ENCODE assay signal across 8 cellular contexts in genomic region chr22:37952629-37953028, GRCh38. TPM values are rescaled to one million over a fixed set of nuclear protein-coding genes. Genes with fewer than 3 reads are reported as not detected.
DNase-seq lines count a peak whose midpoint lies in the region; TF ChIP-seq lines count a peak whose summit lies in the region.
"Not testable (repeated sequence)": the region's sequence is repeated elsewhere in the genome, so short reads cannot be mapped to it uniquely, and the experiment has no call there.

No MANE protein-coding gene starts in this region.

- POLR2A ChIA-PET in SK-N-SH (lab: Yijun Ruan, JAX): not testable (repeated sequence)

- not testable (repeated sequence) for H3K4me1 ChIP-seq in SK-N-SH (ENCODE audit: control insufficient read depth in 1 of 2, insufficient read depth in 2 of 2, low read depth in 1 of 2, low read length in 1 of 2); iPS-20b (ENCODE audit: insufficient read depth, low read length)
- H3K4me1 ChIP-seq in adipocyte (ENCODE audit: control insufficient read depth, insufficient read depth, low read length): peaks cover 18% of the 10 kb centered on the region

- not testable (repeated sequence) for TF ChIP-seq CTCF in AG09309 (IDR thresholded peaks at IDR 0.05; ENCODE audit: control insufficient read depth, insufficient read depth, low read depth, low read length, missing control alignments); HFF-Myc (IDR thresholded peaks at IDR 0.05; ENCODE audit: low read depth, low read length, missing control alignments); SK-N-SH (IDR thresholded peaks at IDR 0.05); epithelial cell of esophagus (IDR thresholded peaks at IDR 0.05; ENCODE audit: insufficient read depth, low read depth, low read length, missing control alignments); neural cell (IDR thresholded peaks at IDR 0.05; ENCODE audit: poor library complexity, severe bottlenecking)

- peak overlapping the region in 1 of 2 experiments; percentile 45; a peak in 1 of 4 replicates for H3K27ac ChIP-seq in SK-N-SH (ENCODE audit: low read depth in 2 of 2, low read length in 1 of 2)
- not testable (repeated sequence) for H3K27ac ChIP-seq in iPS-20b (ENCODE audit: low read length)
- H3K27ac ChIP-seq in neural cell (ENCODE audit: low read length): peak overlapping the region; percentile 48

- H3K4me3 Mint-ChIP-seq in stimulated activated naive CD8-positive, alpha-beta T cell treated with anti-CD3 and anti-CD28 coated beads, Interleukin-15, Interleukin-2, amounts not matched to agents 100 ng/mL and 50 ng/mL, for 24 hours: peak overlapping the region; percentile 99

- not testable (repeated sequence) for H3F3A ChIP-seq in SK-N-SH (replicated peaks; ENCODE audit: insufficient read depth); neural cell (ENCODE audit: insufficient read depth, low read length, poor library complexity, severe bottlenecking)

- H2AFZ ChIP-seq in SK-N-SH (ENCODE audit: low read depth) (peak overlapping the region; percentile 82; the same call in 1 of the 2 replicates), neural cell (ENCODE audit: low read depth, low read length) (peak overlapping the region; percentile 65)

- not testable (repeated sequence) for H3K27ac Mint-ChIP-seq in stimulated activated naive CD8-positive, alpha-beta T cell treated with anti-CD3 and anti-CD28 coated beads, Interleukin-15, Interleukin-2, amounts not matched to agents 100 ng/mL and 50 ng/mL, for 24 hours

- H3K4me1 Mint-ChIP-seq in stimulated activated naive CD8-positive, alpha-beta T cell treated with anti-CD3 and anti-CD28 coated beads, Interleukin-15, Interleukin-2, amounts not matched to agents 100 ng/mL and 50 ng/mL, for 24 hours (ENCODE audit: low read depth): peaks cover 31% of the 10 kb centered on the region

- TF ChIP-seq EP300 in SK-N-SH (IDR thresholded peaks at IDR 0.05; ENCODE audit: borderline replicate concordance in 1 of 2, low read depth in 1 of 2, low read length in 1 of 2); neural cell (conservative IDR thresholded peaks at IDR 0.05; ENCODE audit: poor library complexity, severe bottlenecking): not testable (repeated sequence)

- H4K20me1 ChIP-seq in SK-N-SH (ENCODE audit: insufficient read depth); neural cell (ENCODE audit: insufficient read depth): not testable (repeated sequence)

- not testable (repeated sequence) for TF ChIP-seq RAD21 in SK-N-SH (IDR thresholded peaks at IDR 0.05; ENCODE audit: low read length); neural cell (conservative IDR thresholded peaks at IDR 0.05)

- H3K9me3 ChIP-seq in SK-N-SH; adipocyte (ENCODE audit: control insufficient read depth, low read length); iPS-20b (ENCODE audit: insufficient read depth, low read depth, low read length); neural cell (ENCODE audit: low read length): not testable (repeated sequence)

- not testable (repeated sequence) for H3K27me3 ChIP-seq in SK-N-SH (ENCODE audit: insufficient read depth); adipocyte (replicated peaks; ENCODE audit: control insufficient read depth, insufficient read depth, low read length); neural cell (ENCODE audit: insufficient read depth, low read depth, low read length)
- peaks cover 15% of the 10 kb centered on the region for H3K27me3 ChIP-seq in iPS-20b (ENCODE audit: insufficient read depth, low read length)

- 70% methylated on average over 7 of the region's 20 CpGs for WGBS in SK-N-SH (ENCODE audit: low lambda C conversion rate)

- H3K9me3 Mint-ChIP-seq in stimulated activated naive CD8-positive, alpha-beta T cell treated with anti-CD3 and anti-CD28 coated beads, Interleukin-15, Interleukin-2, amounts not matched to agents 100 ng/mL and 50 ng/mL, for 24 hours: not testable (repeated sequence)

- H3K4me3 ChIP-seq in AG09309 (ENCODE audit: control insufficient read depth, low read depth, low read length) (peak overlapping the region; percentile 94), HFF-Myc (replicated peaks; ENCODE audit: low read depth, low read length) (peak overlapping the region; percentile 89), SK-N-SH (ENCODE audit: low read depth in 2 of 2, low read length in 1 of 2) (peak overlapping the region; percentile 75 to 80), adipocyte (ENCODE audit: low read length) (peak overlapping the region; percentile 97), epithelial cell of esophagus (ENCODE audit: low read length) (peak overlapping the region; percentile 98), iPS-20b (ENCODE audit: low read length) (peak overlapping the region; percentile 99), neural cell (ENCODE audit: low read length) (peak overlapping the region; percentile 99)

- peaks cover 14% of the 10 kb centered on the region for H3K27me3 Mint-ChIP-seq in stimulated activated naive CD8-positive, alpha-beta T cell treated with anti-CD3 and anti-CD28 coated beads, Interleukin-15, Interleukin-2, amounts not matched to agents 100 ng/mL and 50 ng/mL, for 24 hours

- not testable (repeated sequence) for DNase-seq in AG09309 (ENCODE audit: low read depth); HFF-Myc (ENCODE audit: extremely low read depth, low read depth); SK-N-SH; epithelial cell of esophagus (ENCODE audit: low read depth)
- peak; percentile 28 for DNase-seq in adipocyte (ENCODE audit: low read depth)

- CTCF ChIA-PET in SK-N-SH (lab: Yijun Ruan, JAX): interaction anchor here (0.6 kb wide), 1 partner anchor 46 kb away, joined by 3 read pairs; no protein-coding TSS in a partner anchor

- peaks cover 29% of the 10 kb centered on the region for H3K79me2 ChIP-seq in SK-N-SH (ENCODE audit: insufficient read depth)
- peaks cover 16% of the 10 kb centered on the region for H3K79me2 ChIP-seq in neural cell (replicated peaks; ENCODE audit: insufficient read depth, low read length)

- H3K9ac ChIP-seq in SK-N-SH (peak overlapping the region; percentile 77; the same call in 1 of the 2 replicates), adipocyte (ENCODE audit: low read length) (peak overlapping the region; percentile 98), neural cell (ENCODE audit: low read length) (peak overlapping the region; percentile 89)
- H3K9ac ChIP-seq in iPS-20b (ENCODE audit: low read depth, low read length): not testable (repeated sequence)

- peaks cover 21% of the 10 kb centered on the region for H3K36me3 Mint-ChIP-seq in stimulated activated naive CD8-positive, alpha-beta T cell treated with anti-CD3 and anti-CD28 coated beads, Interleukin-15, Interleukin-2, amounts not matched to agents 100 ng/mL and 50 ng/mL, for 24 hours (ENCODE audit: low read depth)

- H3K4me2 ChIP-seq in SK-N-SH (peak overlapping the region; percentile 81), neural cell (ENCODE audit: low read length) (peak overlapping the region; percentile 88)

- not testable (repeated sequence) for H3K36me3 ChIP-seq in SK-N-SH (replicated peaks in 1 of 2; ENCODE audit: control insufficient read depth in 1 of 2, insufficient read depth in 2 of 2, low read length in 1 of 2); neural cell (ENCODE audit: insufficient read depth, low read length)
- H3K36me3 ChIP-seq in adipocyte (ENCODE audit: control insufficient read depth, insufficient read depth, low read length, severe bottlenecking) (peaks cover 12% of the 10 kb centered on the region), iPS-20b (ENCODE audit: insufficient read depth, low read depth, low read length) (peaks cover 12% of the 10 kb centered on the region)

- not testable (repeated sequence) for H3K9me2 ChIP-seq in SK-N-SH; neural cell (ENCODE audit: insufficient read depth, low read length)

RNA-seq across cellular contexts. Expression of gene C22orf23, which starts 0.8 kb away (rescaled TPM):
- polyA plus RNA-seq in SK-N-SH (2012; rRNA removed) (0.33 and 0.45 TPM in 2 replicates), neural cell (1.0 and 1.3 TPM in 2 replicates)
- polyA plus RNA-seq in SK-N-SH (2012; cell fraction: cytosol; rRNA removed): 0.26 and 0.33 TPM in 2 replicates
- 0.38 and 0.50 TPM in 2 replicates for polyA plus RNA-seq in SK-N-SH (2012; cell fraction: nucleus; rRNA removed)
- polyA minus RNA-seq in neural cell: 0.97 and 1.3 TPM in 2 replicates

RNA-seq across cellular contexts. Expression of gene POLR2F, which starts 0.9 kb away (rescaled TPM):
- 146 and 255 TPM in 2 replicates for polyA plus RNA-seq in SK-N-SH (2012; rRNA removed)
- polyA plus RNA-seq in SK-N-SH (2012; cell fraction: cytosol; rRNA removed): 167 and 182 TPM in 2 replicates
- polyA plus RNA-seq in SK-N-SH (2012; cell fraction: nucleus; rRNA removed): 64.9 and 117 TPM in 2 replicates
- polyA plus RNA-seq in neural cell: 170 and 195 TPM in 2 replicates
- 33.8 and 54.3 TPM in 2 replicates for polyA minus RNA-seq in neural cell

RNA-seq across cellular contexts. Expression of gene SOX10, which starts 31.7 kb away (rescaled TPM):
- polyA plus RNA-seq in SK-N-SH (2012; rRNA removed) (not detected in 2 replicates), neural cell (not detected in 2 replicates)
- not detected in 2 replicates for polyA plus RNA-seq in SK-N-SH (2012; cell fraction: cytosol; rRNA removed)
- polyA plus RNA-seq in SK-N-SH (2012; cell fraction: nucleus; rRNA removed): not detected in 2 replicates
- not detected in 2 replicates for polyA minus RNA-seq in neural cell

RNA-seq across cellular contexts. Expression of gene MICALL1, which starts 46.5 kb away (rescaled TPM):
- polyA plus RNA-seq in SK-N-SH (2012; rRNA removed) (12.9 and 15.2 TPM in 2 replicates), neural cell (11.4 and 13.0 TPM in 2 replicates)
- polyA plus RNA-seq in SK-N-SH (2012; cell fraction: cytosol; rRNA removed): 6.2 and 12.1 TPM in 2 replicates
- 26.6 and 28.9 TPM in 2 replicates for polyA plus RNA-seq in SK-N-SH (2012; cell fraction: nucleus; rRNA removed)
- polyA minus RNA-seq in neural cell: 24.8 and 27.3 TPM in 2 replicates
